12 cellular contexts compared by ENCODE assay signal in the genomic region with DNA sequence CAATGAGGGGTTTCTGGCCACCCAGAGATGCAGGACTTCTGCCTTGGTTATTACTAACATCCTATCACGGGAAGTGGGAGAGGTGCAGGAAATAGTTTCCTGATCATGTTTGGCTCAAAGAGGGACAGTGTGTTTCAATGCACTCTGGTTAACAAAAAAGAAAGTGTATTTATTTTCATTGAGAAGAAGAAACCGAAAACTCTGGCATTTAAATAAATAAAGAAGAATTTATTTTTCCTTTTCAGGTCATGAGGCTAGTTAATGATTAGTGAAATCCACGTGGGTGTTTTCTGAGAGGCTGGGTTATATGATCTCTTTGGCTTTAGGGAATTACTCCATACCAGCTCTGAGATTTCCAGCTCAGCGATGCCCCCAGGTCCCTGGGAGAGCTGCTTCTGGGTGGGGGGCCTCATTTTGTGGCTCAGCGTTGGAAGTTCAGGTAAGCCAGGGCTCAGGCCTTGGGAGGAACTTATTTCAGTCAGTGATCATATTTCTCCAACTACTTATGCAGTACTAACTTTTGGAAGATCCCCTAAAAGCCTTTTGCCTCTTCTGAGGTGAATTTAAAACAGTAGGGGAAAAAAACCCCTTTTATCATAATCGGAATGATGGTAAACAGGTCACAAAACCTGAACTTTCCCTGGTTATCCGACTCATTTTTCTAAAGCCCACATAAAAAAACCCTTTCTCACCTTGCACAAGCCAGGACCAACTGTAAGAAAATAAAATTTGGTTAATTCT. TPM values are rescaled to one million over a fixed set of nuclear protein-coding genes. Genes with fewer than 3 reads are reported as not detected.
DNase-seq lines count a peak whose midpoint lies in the region; ATAC-seq, FAIRE-seq and TF ChIP-seq lines count a peak whose summit lies in the region.
"Had no signal": no experiment of that assay in that cellular context is flagged by ENCODE, and none has a peak within 500 bp of the region (broad histone marks: within the 10 kb centered on the region; RNA-seq: fewer than 3 reads in every experiment).

A gene with protein sequence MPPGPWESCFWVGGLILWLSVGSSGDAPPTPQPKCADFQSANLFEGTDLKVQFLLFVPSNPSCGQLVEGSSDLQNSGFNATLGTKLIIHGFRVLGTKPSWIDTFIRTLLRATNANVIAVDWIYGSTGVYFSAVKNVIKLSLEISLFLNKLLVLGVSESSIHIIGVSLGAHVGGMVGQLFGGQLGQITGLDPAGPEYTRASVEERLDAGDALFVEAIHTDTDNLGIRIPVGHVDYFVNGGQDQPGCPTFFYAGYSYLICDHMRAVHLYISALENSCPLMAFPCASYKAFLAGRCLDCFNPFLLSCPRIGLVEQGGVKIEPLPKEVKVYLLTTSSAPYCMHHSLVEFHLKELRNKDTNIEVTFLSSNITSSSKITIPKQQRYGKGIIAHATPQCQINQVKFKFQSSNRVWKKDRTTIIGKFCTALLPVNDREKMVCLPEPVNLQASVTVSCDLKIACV (plus strand): TSS at position 338 of the 741 bp plus-strand sequence. CDS start 29 bp downstream, at position 367.

- no peak within 1 kb of the TSS for H3K4me3 ChIP-seq in SJCRH30
- H3K4me3 ChIP-seq in kidney (ENCODE audit: low read length in 2 of 2): peak within 1 kb of the TSS; percentile 26 to 40
- H3K4me3 ChIP-seq in spleen: no peak within 1 kb of the TSS

- TF ChIP-seq CTCF in kidney (IDR thresholded peaks at IDR 0.05; ENCODE audit: borderline replicate concordance, extremely low read depth, insufficient read depth): no peak
- no peak for TF ChIP-seq CTCF in spleen (IDR thresholded peaks at IDR 0.05 in 8 of 11, conservative IDR thresholded peaks at IDR 0.05 in 3 of 11)

- 57 to 73% (median 67%) methylated on average over 7 of the region's 7 CpGs for WGBS in spleen, 5 donors

- H3K9ac ChIP-seq in kidney (ENCODE audit: low read length in 2 of 2): peak within 1 kb of the TSS in 1 of 2 donors; percentile 12

- no peaks in the 10 kb centered on the region for H3K36me3 ChIP-seq in SJCRH30
- H3K36me3 ChIP-seq in kidney (ENCODE audit: control insufficient read depth in 1 of 2, insufficient read depth in 2 of 2, low read length in 2 of 2): no peaks in the 10 kb centered on the region
- H3K36me3 ChIP-seq in spleen: no peaks in the 10 kb centered on the region

- DNase-seq in SJCRH30 (peak in 1 of 2 experiments; percentile 42), kidney (no peak), spleen (no peak), NCI-H146 (lab: John Stamatoyannopoulos, UW) (no peak), DMS79 (lab: John Stamatoyannopoulos, UW) (no peak), NCI-H526 (lab: John Stamatoyannopoulos, UW) (no peak)
- DNase-seq: activated effector memory CD4-positive, alpha-beta T cell treated with anti-CD3 and anti-CD28 coated beads, Interleukin-2, amount 50 U/mL, for 16 hours; NCI-H187; nucleus accumbens had no signal

- H3K27ac ChIP-seq in SJCRH30 (peak within 1 kb of the TSS; percentile 94), kidney (ENCODE audit: low read depth in 2 of 2, low read length in 2 of 2) (peak within 1 kb of the TSS; percentile 75 to 80), spleen (peak within 1 kb of the TSS; percentile 29 to 80 (median 65))

- peak; percentile 6 for ATAC-seq in GM18870 (IDR thresholded peaks at IDR 0.05; ENCODE audit: unreplicated experiment)
- ATAC-seq in HG03097 (IDR thresholded peaks at IDR 0.05; ENCODE audit: low FRiP score, unreplicated experiment): no peak

- H3K9me3 ChIP-seq in SJCRH30 (replicated peaks) (no peaks in the 10 kb centered on the region), kidney (ENCODE audit: control insufficient read depth in 1 of 2, low read length in 2 of 2) (no peaks in the 10 kb centered on the region), spleen (no peaks in the 10 kb centered on the region)

- H3K27me3 ChIP-seq in SJCRH30 (no peaks in the 10 kb centered on the region), spleen (replicated peaks in 1 of 7) (no peaks in the 10 kb centered on the region)

- FAIRE-seq in kidney (lab: Jason Lieb, UNC): no peak

- TF ChIP-seq POLR2A in spleen (IDR thresholded peaks at IDR 0.05): no peak

- H3K4me1 ChIP-seq in SJCRH30: peaks cover 46% of the 10 kb centered on the region
- H3K4me1 ChIP-seq in kidney (ENCODE audit: control insufficient read depth in 1 of 2, insufficient read depth in 1 of 2, low read depth in 1 of 2, low read length in 2 of 2): peaks cover 16 to 23% of the 10 kb centered on the region in 2 donors
- H3K4me1 ChIP-seq in spleen: peaks cover 0 to 42% (median 24%) of the 10 kb centered on the region in 6 donors

- intact Hi-C loops in kidney (cut with DNase I) (no loop called here), spleen (cut with DNase I; ENCODE audit: low total_unique reads) (no loop called here)

RNA-seq across cellular contexts. Expression of the gene that starts here (rescaled TPM):
- total RNA-seq in SJCRH30 (2014; rRNA removed; shearing (Covaris generic)): 1.2 and 1.4 TPM in 2 replicates
- total RNA-seq in kidney (6.7 TPM), spleen (1 to 10 TPM in 3 of 7 donors, under 1 TPM in 3, not detected in 1; 0.27 to 6.8 (median 1.0) TPM)
- polyA plus RNA-seq in kidney (ENCODE audit: insufficient read depth, low read depth, low replicate concordance) (10.1 TPM), spleen (under 1 TPM; 0.44 to 0.80 (median 0.61) TPM)
- total RNA-seq: Daoy had no signal

Comparison
In these comparisons a context has a peak if more than half of its experiments do, and no peak if none do; other contexts are left out.
1. H3K4me3 ChIP-seq: peak in kidney (2 of 2); none in SJCRH30 (single experiment) and spleen (0 of 8).
2. Peak in every context shown above with its lines, with median percentiles within 50 percentile points of each other: H3K27ac ChIP-seq.